In genomic region chrX:139692908-139693307, GRCh38 we compare ENCODE assay signal across 2 cellular contexts.
TF ChIP-seq lines count a peak whose summit lies in the region.

No MANE protein-coding gene starts in this region.

TF ChIP-seq in GM23338, 12 proteins besides CTCF, POLR2A, EP300 and RAD21 (continued from another document):
- TF ChIP-seq ZNF462 (CRISPR knock-in tag; IDR thresholded peaks at IDR 0.05) (no peak), POLR2AphosphoS5 (IDR thresholded peaks at IDR 0.05; ENCODE audit: low read depth) (no peak), ZNF331 (CRISPR knock-in tag; IDR thresholded peaks at IDR 0.05; ENCODE audit: low read depth) (no peak), NANOG (IDR thresholded peaks at IDR 0.05; ENCODE audit: borderline replicate concordance) (no peak), ETS1 (IDR thresholded peaks at IDR 0.05) (no peak), ZNF114 (CRISPR knock-in tag; IDR thresholded peaks at IDR 0.05) (no peak)
- TF ChIP-seq, protein P1, sequence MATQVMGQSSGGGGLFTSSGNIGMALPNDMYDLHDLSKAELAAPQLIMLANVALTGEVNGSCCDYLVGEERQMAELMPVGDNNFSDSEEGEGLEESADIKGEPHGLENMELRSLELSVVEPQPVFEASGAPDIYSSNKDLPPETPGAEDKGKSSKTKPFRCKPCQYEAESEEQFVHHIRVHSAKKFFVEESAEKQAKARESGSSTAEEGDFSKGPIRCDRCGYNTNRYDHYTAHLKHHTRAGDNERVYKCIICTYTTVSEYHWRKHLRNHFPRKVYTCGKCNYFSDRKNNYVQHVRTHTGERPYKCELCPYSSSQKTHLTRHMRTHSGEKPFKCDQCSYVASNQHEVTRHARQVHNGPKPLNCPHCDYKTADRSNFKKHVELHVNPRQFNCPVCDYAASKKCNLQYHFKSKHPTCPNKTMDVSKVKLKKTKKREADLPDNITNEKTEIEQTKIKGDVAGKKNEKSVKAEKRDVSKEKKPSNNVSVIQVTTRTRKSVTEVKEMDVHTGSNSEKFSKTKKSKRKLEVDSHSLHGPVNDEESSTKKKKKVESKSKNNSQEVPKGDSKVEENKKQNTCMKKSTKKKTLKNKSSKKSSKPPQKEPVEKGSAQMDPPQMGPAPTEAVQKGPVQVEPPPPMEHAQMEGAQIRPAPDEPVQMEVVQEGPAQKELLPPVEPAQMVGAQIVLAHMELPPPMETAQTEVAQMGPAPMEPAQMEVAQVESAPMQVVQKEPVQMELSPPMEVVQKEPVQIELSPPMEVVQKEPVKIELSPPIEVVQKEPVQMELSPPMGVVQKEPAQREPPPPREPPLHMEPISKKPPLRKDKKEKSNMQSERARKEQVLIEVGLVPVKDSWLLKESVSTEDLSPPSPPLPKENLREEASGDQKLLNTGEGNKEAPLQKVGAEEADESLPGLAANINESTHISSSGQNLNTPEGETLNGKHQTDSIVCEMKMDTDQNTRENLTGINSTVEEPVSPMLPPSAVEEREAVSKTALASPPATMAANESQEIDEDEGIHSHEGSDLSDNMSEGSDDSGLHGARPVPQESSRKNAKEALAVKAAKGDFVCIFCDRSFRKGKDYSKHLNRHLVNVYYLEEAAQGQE (IDR thresholded peaks at IDR 0.05; ENCODE audit: unreplicated experiment): no peak

TF ChIP-seq in K562, 482 proteins besides CTCF, POLR2A, EP300 and RAD21 (continued from another document):
- TF ChIP-seq, protein P2, sequence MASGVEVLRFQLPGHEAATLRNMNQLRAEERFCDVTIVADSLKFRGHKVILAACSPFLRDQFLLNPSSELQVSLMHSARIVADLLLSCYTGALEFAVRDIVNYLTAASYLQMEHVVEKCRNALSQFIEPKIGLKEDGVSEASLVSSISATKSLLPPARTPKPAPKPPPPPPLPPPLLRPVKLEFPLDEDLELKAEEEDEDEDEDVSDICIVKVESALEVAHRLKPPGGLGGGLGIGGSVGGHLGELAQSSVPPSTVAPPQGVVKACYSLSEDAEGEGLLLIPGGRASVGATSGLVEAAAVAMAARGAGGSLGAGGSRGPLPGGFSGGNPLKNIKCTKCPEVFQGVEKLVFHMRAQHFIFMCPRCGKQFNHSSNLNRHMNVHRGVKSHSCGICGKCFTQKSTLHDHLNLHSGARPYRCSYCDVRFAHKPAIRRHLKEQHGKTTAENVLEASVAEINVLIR (CRISPR knock-in tag; IDR thresholded peaks at IDR 0.05): no peak
- TF ChIP-seq ZNF408 (CRISPR knock-in tag; IDR thresholded peaks at IDR 0.05; ENCODE audit: low read depth): no peak
- no peak for TF ChIP-seq AFF4 (CRISPR knock-in tag; IDR thresholded peaks at IDR 0.05)
- no peak for TF ChIP-seq ZNF174 (CRISPR knock-in tag; IDR thresholded peaks at IDR 0.05)
- no peak for TF ChIP-seq EGR1 (conservative IDR thresholded peaks at IDR 0.05)
- TF ChIP-seq KLF16 (IDR thresholded peaks at IDR 0.05): no peak
- TF ChIP-seq, protein P3, sequence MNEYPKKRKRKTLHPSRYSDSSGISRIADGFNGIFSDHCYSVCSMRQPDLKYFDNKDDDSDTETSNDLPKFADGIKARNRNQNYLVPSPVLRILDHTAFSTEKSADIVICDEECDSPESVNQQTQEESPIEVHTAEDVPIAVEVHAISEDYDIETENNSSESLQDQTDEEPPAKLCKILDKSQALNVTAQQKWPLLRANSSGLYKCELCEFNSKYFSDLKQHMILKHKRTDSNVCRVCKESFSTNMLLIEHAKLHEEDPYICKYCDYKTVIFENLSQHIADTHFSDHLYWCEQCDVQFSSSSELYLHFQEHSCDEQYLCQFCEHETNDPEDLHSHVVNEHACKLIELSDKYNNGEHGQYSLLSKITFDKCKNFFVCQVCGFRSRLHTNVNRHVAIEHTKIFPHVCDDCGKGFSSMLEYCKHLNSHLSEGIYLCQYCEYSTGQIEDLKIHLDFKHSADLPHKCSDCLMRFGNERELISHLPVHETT (CRISPR knock-in tag; conservative IDR thresholded peaks at IDR 0.05 in 1 of 2, IDR thresholded peaks at IDR 0.05 in 1 of 2): no peak
- no peak for TF ChIP-seq HOXB6 (CRISPR knock-in tag; IDR thresholded peaks at IDR 0.05; ENCODE audit: borderline replicate concordance)
- no peak for TF ChIP-seq IRF2 (CRISPR knock-in tag; IDR thresholded peaks at IDR 0.05)
- no peak for TF ChIP-seq MECOM (CRISPR knock-in tag; IDR thresholded peaks at IDR 0.05)
- TF ChIP-seq NR2F6 (CRISPR knock-in tag; IDR thresholded peaks at IDR 0.05): no peak
- TF ChIP-seq MIER1 (IDR thresholded peaks at IDR 0.05; ENCODE audit: low read depth): no peak
- TF ChIP-seq ARID4B (CRISPR knock-in tag; IDR thresholded peaks at IDR 0.05): no peak
- TF ChIP-seq ZC3H4 (CRISPR knock-in tag; IDR thresholded peaks at IDR 0.05; ENCODE audit: borderline replicate concordance): no peak
- no peak for TF ChIP-seq ZNF395 (CRISPR knock-in tag; IDR thresholded peaks at IDR 0.05)
